14 cellular contexts compared by ENCODE assay signal in the genomic region with DNA sequence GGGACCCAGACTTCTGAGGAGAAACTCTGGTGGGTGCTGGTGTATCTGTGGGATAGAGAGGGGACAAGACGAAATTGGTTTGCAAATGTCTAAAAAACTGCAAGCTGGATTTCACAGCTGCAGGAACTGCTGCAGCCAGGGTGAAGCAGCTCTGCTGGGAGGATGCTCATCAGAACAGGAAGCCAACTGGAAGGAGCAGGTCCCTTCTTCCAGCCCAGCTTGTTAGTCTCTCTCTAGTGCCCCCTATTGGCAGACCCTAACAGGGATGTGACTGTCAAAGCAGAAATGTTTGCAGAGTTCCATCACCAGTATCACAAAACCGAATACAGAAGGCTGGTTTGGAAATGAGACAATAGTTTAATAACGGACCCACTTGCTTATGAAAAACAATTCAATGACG. TPM values are rescaled to one million over a fixed set of nuclear protein-coding genes. Genes with fewer than 3 reads are reported as not detected.
DNase-seq lines count a peak whose midpoint lies in the region; ATAC-seq and TF ChIP-seq lines count a peak whose summit lies in the region.
"Had no signal": no experiment of that assay in that cellular context is flagged by ENCODE, and none has a peak within 500 bp of the region (broad histone marks: within the 10 kb centered on the region; RNA-seq: fewer than 3 reads in every experiment).

No MANE protein-coding gene starts in this region.

- H3K36me3 Mint-ChIP-seq in activated T-cell treated with anti-CD3 and anti-CD28 coated beads, Interleukin-2, amount 50 U/mL, for 72 hours (ENCODE audit: insufficient read depth in 2 of 2), result no peaks in the 10 kb centered on the region

- no peak for DNase-seq in GM06990 (ENCODE audit: extremely low read depth, insufficient read length)
- no peak for DNase-seq in HFF-Myc (ENCODE audit: extremely low read depth, low read depth)
- DNase-seq in RWPE2 (ENCODE audit: low spot score), result no peak
- peak; percentile 13 for DNase-seq in iPS DF 6.9 (ENCODE audit: low read depth, low spot score)
- DNase-seq in activated T-cell treated with anti-CD3 and anti-CD28 coated beads, Interleukin-2, amount 50 U/mL, for 72 hours, result no peak
- no peak for DNase-seq in sigmoid colon
- no peak for DNase-seq in H4 (ENCODE audit: low spot score)
- DNase-seq: anterior cingulate cortex; DMS79; GM23248; naive B cell; NCI-H226; stimulated activated CD4-positive, alpha-beta T cell treated with anti-CD3 and anti-CD28 coated beads, Interleukin-12 subunit alpha, Interleukin-12 subunit beta, amount 100 ng/mL, for 4 hours had no signal

- H3K9me3 Mint-ChIP-seq in activated T-cell treated with anti-CD3 and anti-CD28 coated beads, Interleukin-2, amount 50 U/mL, for 72 hours, result no peaks in the 10 kb centered on the region

- peak; percentile 33 for TF ChIP-seq CTCF in GM06990 (IDR thresholded peaks at IDR 0.05; ENCODE audit: insufficient read depth, low read length, poor library complexity, severe bottlenecking)
- TF ChIP-seq CTCF in HFF-Myc (IDR thresholded peaks at IDR 0.05; ENCODE audit: low read depth, low read length, missing control alignments), result peak; percentile 37
- TF ChIP-seq CTCF in RWPE2 (IDR thresholded peaks at IDR 0.05; ENCODE audit: poor library complexity, severe bottlenecking), result peak; percentile 11
- no peak for TF ChIP-seq CTCF in sigmoid colon (IDR thresholded peaks at IDR 0.05)

- H3K27ac Mint-ChIP-seq in activated T-cell treated with anti-CD3 and anti-CD28 coated beads, Interleukin-2, amount 50 U/mL, for 72 hours, result no peak overlapping the region
- H3K27ac Mint-ChIP-seq: naive B cell had no signal

- intact Hi-C loops in sigmoid colon (cut with DNase I), result no loop called here

- peaks cover 23% of the 10 kb centered on the region for H3K27me3 Mint-ChIP-seq in activated T-cell treated with anti-CD3 and anti-CD28 coated beads, Interleukin-2, amount 50 U/mL, for 72 hours (ENCODE audit: low read depth)

- ATAC-seq in RWPE2 (ENCODE audit: low read depth), result no peak
- no peak for ATAC-seq in activated T-cell treated with anti-CD3 and anti-CD28 coated beads, Interleukin-2, amount 50 U/mL, for 72 hours (replicated peaks in 1 of 2)

- no peak for TF ChIP-seq POLR2A in sigmoid colon (IDR thresholded peaks at IDR 0.05)

- peaks cover 6% of the 10 kb centered on the region for H3K4me1 Mint-ChIP-seq in activated T-cell treated with anti-CD3 and anti-CD28 coated beads, Interleukin-2, amount 50 U/mL, for 72 hours (ENCODE audit: low read depth)
- H3K4me1 Mint-ChIP-seq: naive B cell had no signal

- H3K27ac ChIP-seq in RWPE2 (ENCODE audit: poor library complexity, severe bottlenecking) (no peak overlapping the region), iPS DF 6.9 (ENCODE audit: low read length) (no peak overlapping the region), sigmoid colon (no peak overlapping the region)
- H3K27ac ChIP-seq: GM23248 had no signal

- H3K27me3 ChIP-seq in GM06990 (replicated peaks; ENCODE audit: control insufficient read depth, insufficient read depth, low read length) (peaks cover 1% of the 10 kb centered on the region), RWPE2 (ENCODE audit: insufficient read depth, poor library complexity, severe bottlenecking) (no peaks in the 10 kb centered on the region), iPS DF 6.9 (ENCODE audit: control insufficient read depth, insufficient read depth, low read length) (0 out of 2 replicates have a peak, but pooled peaks cover 2% of the 10 kb centered on the region), sigmoid colon (peaks cover 2 to 48% (median 3%) of the 10 kb centered on the region in 3 donors)

- no peak overlapping the region for H3K4me3 Mint-ChIP-seq in activated T-cell treated with anti-CD3 and anti-CD28 coated beads, Interleukin-2, amount 50 U/mL, for 72 hours
- H3K4me3 Mint-ChIP-seq: naive B cell had no signal

- H3K36me3 ChIP-seq in GM06990 (ENCODE audit: control insufficient read depth, insufficient read depth, low read length) (no peaks in the 10 kb centered on the region), RWPE2 (ENCODE audit: low read depth) (no peaks in the 10 kb centered on the region), iPS DF 6.9 (ENCODE audit: control insufficient read depth, insufficient read depth, low read length) (no peaks in the 10 kb centered on the region), sigmoid colon (no peaks in the 10 kb centered on the region)

- TF ChIP-seq EP300 in sigmoid colon (IDR thresholded peaks at IDR 0.05), result no peak

- H3K9me3 ChIP-seq in RWPE2 (ENCODE audit: severe bottlenecking) (no peaks in the 10 kb centered on the region), iPS DF 6.9 (ENCODE audit: control insufficient read depth, insufficient read depth, low read length) (peaks cover 2% of the 10 kb centered on the region; the same call in 1 of the 2 replicates), sigmoid colon (peaks cover 0 to 6% (median 3%) of the 10 kb centered on the region in 4 donors)

- no peak overlapping the region for H3K4me3 ChIP-seq in GM06990 (replicated peaks; ENCODE audit: low read depth, low read length)
- no peak overlapping the region for H3K4me3 ChIP-seq in HFF-Myc (replicated peaks; ENCODE audit: low read depth, low read length)
- H3K4me3 ChIP-seq in RWPE2 (ENCODE audit: severe bottlenecking), result no peak overlapping the region
- no peak overlapping the region for H3K4me3 ChIP-seq in iPS DF 6.9 (ENCODE audit: low read length)
- H3K4me3 ChIP-seq in sigmoid colon, result no peak overlapping the region
- H3K4me3 ChIP-seq: GM23248 had no signal

- no peaks in the 10 kb centered on the region for H3K4me1 ChIP-seq in RWPE2 (ENCODE audit: insufficient read depth, poor library complexity, severe bottlenecking)
- H3K4me1 ChIP-seq in iPS DF 6.9 (ENCODE audit: control insufficient read depth, insufficient read depth, low read length), result no peaks in the 10 kb centered on the region
- no peaks in the 10 kb centered on the region for H3K4me1 ChIP-seq in sigmoid colon

- WGBS in iPS DF 6.9 (ENCODE audit: insufficient coverage, insufficient read length), result no CpG with 5 or more reads among the region's 4 CpGs
- WGBS in sigmoid colon, 2 donors, result 46 to 64% methylated on average over 4 of the region's 4 CpGs

RNA-seq across cellular contexts. Expression of gene SLC22A11, which starts 39.5 kb away (rescaled TPM):
- not detected for total RNA-seq in activated T-cell treated with anti-CD3 and anti-CD28 coated beads, Interleukin-2, amount 50 U/mL, for 72 hours
- not detected for total RNA-seq in sigmoid colon
- polyA plus RNA-seq in sigmoid colon, result under 1 TPM in 2 of 3 donors, not detected in 1; 0.04 to 0.46 TPM
- not detected in 2 replicates for total RNA-seq in H4 (2014; rRNA removed; shearing (Covaris generic))
- total RNA-seq: endothelial cell of umbilical vein, GM23248 had no signal
- polyA plus RNA-seq: endothelial cell of umbilical vein, GM23248 had no signal

Comparison
In these comparisons a context has a peak if more than half of its experiments do, and no peak if none do; other contexts are left out.
1. CTCF ChIP-seq: peak in GM06990 (single experiment), HFF-Myc (single experiment) and RWPE2 (single experiment); none in sigmoid colon (0 of 4).